1 cellular context compared by ENCODE assay signal in the genomic region with DNA sequence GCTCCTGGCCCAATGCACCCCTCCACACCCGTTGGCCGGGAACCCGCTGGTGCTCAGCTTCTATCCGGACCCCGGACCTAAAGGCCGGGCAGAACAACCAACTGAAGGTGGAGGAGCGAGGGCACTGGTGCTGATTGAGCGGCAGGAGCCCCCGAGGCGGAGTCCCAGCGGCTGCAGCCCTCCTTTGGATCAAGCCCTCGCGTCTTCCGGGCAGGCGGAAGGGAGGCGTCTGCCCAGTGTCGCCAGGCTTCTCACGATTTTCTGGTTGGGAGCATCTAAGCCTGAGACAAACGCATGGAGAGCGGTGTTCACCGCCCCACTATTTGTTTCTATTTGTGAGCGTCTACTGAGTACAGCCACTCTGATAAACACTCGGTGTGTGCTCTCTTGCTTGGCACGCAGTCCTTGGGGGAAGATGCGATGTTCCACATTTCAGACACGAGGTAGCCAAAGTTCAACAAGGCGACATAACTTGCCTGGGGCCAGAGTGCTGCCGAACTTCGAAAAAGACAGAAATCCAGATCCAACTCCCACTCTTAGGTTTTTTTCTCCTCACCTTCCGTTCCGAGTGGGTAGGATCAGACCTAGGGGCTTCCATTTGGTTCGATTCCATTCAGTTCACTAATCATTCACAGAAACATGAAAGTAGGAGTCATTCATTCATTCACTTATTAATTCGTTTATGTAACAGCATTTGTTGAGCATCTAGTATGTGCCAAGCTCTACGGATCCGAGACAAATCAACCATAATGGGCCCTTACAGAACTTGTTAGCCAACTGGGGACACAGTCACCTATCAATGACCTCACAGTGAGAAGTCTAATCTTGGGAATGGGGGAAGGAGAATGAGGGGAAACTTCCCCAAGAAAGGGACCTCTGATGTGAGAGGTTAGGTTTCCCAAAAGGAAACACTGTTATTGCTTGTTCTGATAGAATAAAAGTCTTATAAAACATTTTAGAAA.
TF ChIP-seq lines count a peak whose summit lies in the region.

No MANE protein-coding gene starts in this region.

TF ChIP-seq in GM12878, 131 proteins besides CTCF, POLR2A, EP300 and RAD21 (continued from another document):
- TF ChIP-seq, protein P1, sequence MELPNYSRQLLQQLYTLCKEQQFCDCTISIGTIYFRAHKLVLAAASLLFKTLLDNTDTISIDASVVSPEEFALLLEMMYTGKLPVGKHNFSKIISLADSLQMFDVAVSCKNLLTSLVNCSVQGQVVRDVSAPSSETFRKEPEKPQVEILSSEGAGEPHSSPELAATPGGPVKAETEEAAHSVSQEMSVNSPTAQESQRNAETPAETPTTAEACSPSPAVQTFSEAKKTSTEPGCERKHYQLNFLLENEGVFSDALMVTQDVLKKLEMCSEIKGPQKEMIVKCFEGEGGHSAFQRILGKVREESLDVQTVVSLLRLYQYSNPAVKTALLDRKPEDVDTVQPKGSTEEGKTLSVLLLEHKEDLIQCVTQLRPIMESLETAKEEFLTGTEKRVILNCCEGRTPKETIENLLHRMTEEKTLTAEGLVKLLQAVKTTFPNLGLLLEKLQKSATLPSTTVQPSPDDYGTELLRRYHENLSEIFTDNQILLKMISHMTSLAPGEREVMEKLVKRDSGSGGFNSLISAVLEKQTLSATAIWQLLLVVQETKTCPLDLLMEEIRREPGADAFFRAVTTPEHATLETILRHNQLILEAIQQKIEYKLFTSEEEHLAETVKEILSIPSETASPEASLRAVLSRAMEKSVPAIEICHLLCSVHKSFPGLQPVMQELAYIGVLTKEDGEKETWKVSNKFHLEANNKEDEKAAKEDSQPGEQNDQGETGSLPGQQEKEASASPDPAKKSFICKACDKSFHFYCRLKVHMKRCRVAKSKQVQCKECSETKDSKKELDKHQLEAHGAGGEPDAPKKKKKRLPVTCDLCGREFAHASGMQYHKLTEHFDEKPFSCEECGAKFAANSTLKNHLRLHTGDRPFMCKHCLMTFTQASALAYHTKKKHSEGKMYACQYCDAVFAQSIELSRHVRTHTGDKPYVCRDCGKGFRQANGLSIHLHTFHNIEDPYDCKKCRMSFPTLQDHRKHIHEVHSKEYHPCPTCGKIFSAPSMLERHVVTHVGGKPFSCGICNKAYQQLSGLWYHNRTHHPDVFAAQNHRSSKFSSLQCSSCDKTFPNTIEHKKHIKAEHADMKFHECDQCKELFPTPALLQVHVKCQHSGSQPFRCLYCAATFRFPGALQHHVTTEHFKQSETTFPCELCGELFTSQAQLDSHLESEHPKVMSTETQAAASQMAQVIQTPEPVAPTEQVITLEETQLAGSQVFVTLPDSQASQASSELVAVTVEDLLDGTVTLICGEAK (IDR thresholded peaks at IDR 0.05; ENCODE audit: borderline replicate concordance) = no peak
- TF ChIP-seq, protein P2, sequence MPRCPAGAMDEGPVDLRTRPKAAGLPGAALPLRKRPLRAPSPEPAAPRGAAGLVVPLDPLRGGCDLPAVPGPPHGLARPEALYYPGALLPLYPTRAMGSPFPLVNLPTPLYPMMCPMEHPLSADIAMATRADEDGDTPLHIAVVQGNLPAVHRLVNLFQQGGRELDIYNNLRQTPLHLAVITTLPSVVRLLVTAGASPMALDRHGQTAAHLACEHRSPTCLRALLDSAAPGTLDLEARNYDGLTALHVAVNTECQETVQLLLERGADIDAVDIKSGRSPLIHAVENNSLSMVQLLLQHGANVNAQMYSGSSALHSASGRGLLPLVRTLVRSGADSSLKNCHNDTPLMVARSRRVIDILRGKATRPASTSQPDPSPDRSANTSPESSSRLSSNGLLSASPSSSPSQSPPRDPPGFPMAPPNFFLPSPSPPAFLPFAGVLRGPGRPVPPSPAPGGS (IDR thresholded peaks at IDR 0.05; ENCODE audit: borderline replicate concordance, insufficient read depth, low read depth, low read length, poor library complexity, severe bottlenecking) = no peak
- TF ChIP-seq KAT2A (conservative IDR thresholded peaks at IDR 0.05; ENCODE audit: control insufficient read depth, low read depth, low read length) (no peak), SRF (IDR thresholded peaks at IDR 0.05; ENCODE audit: low read depth in 2 of 2, low read length in 2 of 2) (no peak), SMAD1 (IDR thresholded peaks at IDR 0.05; ENCODE audit: low read depth, partially characterized antibody) (no peak)
